15 cellular contexts compared by ENCODE assay signal in the genomic region with DNA sequence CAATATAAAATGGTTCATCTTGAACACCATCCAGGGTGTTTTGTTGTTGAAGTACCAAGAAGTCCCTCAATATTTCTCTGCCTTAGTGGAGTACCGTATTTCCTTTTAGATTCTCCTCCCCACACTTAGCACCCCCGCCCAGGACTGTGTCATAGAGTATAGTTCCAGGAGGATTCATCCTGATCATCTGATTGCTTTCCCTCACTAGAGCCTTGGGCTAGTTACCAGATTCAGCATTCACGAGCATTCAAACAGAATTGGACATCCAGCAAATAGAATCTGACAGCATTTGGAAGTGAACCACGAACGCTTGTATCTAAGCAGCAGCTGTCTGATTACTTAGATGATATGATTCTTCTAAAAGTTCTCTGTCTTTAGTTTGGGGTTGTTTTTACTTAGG.
DNase-seq lines count a peak whose midpoint lies in the region; ATAC-seq, FAIRE-seq and TF ChIP-seq lines count a peak whose summit lies in the region.
"Had no signal": no experiment of that assay in that cellular context is flagged by ENCODE, and none has a peak within 500 bp of the region (broad histone marks: within the 10 kb centered on the region; RNA-seq: fewer than 3 reads in every experiment).

No MANE protein-coding gene starts in this region.

- H3K27me3 ChIP-seq in adipocyte (replicated peaks; ENCODE audit: control insufficient read depth, insufficient read depth, low read length), result no peaks in the 10 kb centered on the region
- H3K27me3 ChIP-seq: BLaER1 treated with 17β-estradiol and CSF1 and Interleukin-3, amounts not matched to agents 10 nM and 100 nM had no signal

- no peak for ATAC-seq in HG03108 (IDR thresholded peaks at IDR 0.05; ENCODE audit: unreplicated experiment)
- ATAC-seq: A549; CD8-positive, alpha-beta T cell had no signal

- TF ChIP-seq CTCF in AG09319 (IDR thresholded peaks at IDR 0.05; ENCODE audit: low read depth, low read length), result no peak

- no peak overlapping the region for H3K4me3 ChIP-seq in adipocyte (ENCODE audit: low read length)
- H3K4me3 ChIP-seq: A549; BLaER1 treated with 17β-estradiol and CSF1 and Interleukin-3, amounts not matched to agents 10 nM and 100 nM; HAP-1 had no signal

- H3K9me3 ChIP-seq in adipocyte (ENCODE audit: control insufficient read depth, low read length), result peaks cover 6% of the 10 kb centered on the region
- H3K9me3 ChIP-seq: A549, HAP-1 had no signal

- no peaks in the 10 kb centered on the region for H3K36me3 ChIP-seq in adipocyte (ENCODE audit: control insufficient read depth, insufficient read depth, low read length, severe bottlenecking)
- H3K36me3 ChIP-seq: BLaER1 treated with 17β-estradiol and CSF1 and Interleukin-3, amounts not matched to agents 10 nM and 100 nM; HAP-1 had no signal

- no peak for FAIRE-seq in GM19239 (lab: Jason Lieb, UNC)
- FAIRE-seq: A549, H1 had no signal

- H3K4me1 ChIP-seq in adipocyte (ENCODE audit: control insufficient read depth, insufficient read depth, low read length), result peaks cover 4% of the 10 kb centered on the region
- H3K4me1 ChIP-seq: A549; BLaER1 treated with 17β-estradiol and CSF1 and Interleukin-3, amounts not matched to agents 10 nM and 100 nM; HAP-1 had no signal

- DNase-seq in AG09319 (ENCODE audit: extremely low read depth, low read depth) (peak; percentile 42), adipocyte (ENCODE audit: low read depth) (peak; percentile 15), fibroblast of peridontal ligament (ENCODE audit: extremely low read depth) (peak; percentile 68), retina (peak; percentile 44), GM19239 (ENCODE audit: insufficient read length, low spot score) (no peak), NCI-H187 (lab: John Stamatoyannopoulos, UW) (no peak)
- DNase-seq: Calu3; CD8-positive, alpha-beta T cell; GF-D8; IMR-90 had no signal

- no peak overlapping the region for H3K9ac ChIP-seq in adipocyte (ENCODE audit: low read length)
- H3K9ac ChIP-seq: BLaER1 treated with 17β-estradiol and CSF1 and Interleukin-3, amounts not matched to agents 10 nM and 100 nM had no signal

Comparison
In these comparisons a context has a peak if more than half of its experiments do, and no peak if none do; other contexts are left out.
1. DNase-seq: peak in AG09319 (single experiment), adipocyte (single experiment), fibroblast of peridontal ligament (single experiment) and retina (single experiment); none in GM19239 (single experiment) and NCI-H187 (0 of 2).